10 cellular contexts compared by ENCODE assay signal in genomic region chr12:6604254-6605029, GRCh38. TPM values are rescaled to one million over a fixed set of nuclear protein-coding genes. Genes with fewer than 3 reads are reported as not detected.
DNase-seq lines count a peak whose midpoint lies in the region; ATAC-seq and TF ChIP-seq lines count a peak whose summit lies in the region.
"Had no signal": no experiment of that assay in that cellular context is flagged by ENCODE, and none has a peak within 500 bp of the region (broad histone marks: within the 10 kb centered on the region; RNA-seq: fewer than 3 reads in every experiment).

No MANE protein-coding gene starts in this region.

- no peaks in the 10 kb centered on the region for H3K27me3 ChIP-seq in BJ (ENCODE audit: control insufficient read depth, insufficient read depth, low read length)
- no peaks in the 10 kb centered on the region for H3K27me3 ChIP-seq in KMS-11 (ENCODE audit: insufficient read depth, low read depth)

- H3K9me3 Mint-ChIP-seq in dendritic cell treated with granulocyte-macrophage colony-stimulating factor and Interleukin-4, amounts not matched to agents 40 ng/mL and 50 ng/mL, for 4 days, result no peaks in the 10 kb centered on the region
- no peaks in the 10 kb centered on the region for H3K9me3 Mint-ChIP-seq in nephron progenitor cell

- peaks cover 51% of the 10 kb centered on the region for H3K79me2 ChIP-seq in KMS-11 (ENCODE audit: insufficient read depth, low read depth)

- no peak overlapping the region for H3K27ac Mint-ChIP-seq in dendritic cell treated with granulocyte-macrophage colony-stimulating factor and Interleukin-4, amounts not matched to agents 40 ng/mL and 50 ng/mL, for 4 days
- H3K27ac Mint-ChIP-seq in nephron progenitor cell, result peak overlapping the region; percentile 95

- CTCF ChIA-PET in BJ (lab: Yijun Ruan, JAX), result interaction anchor here (0.6 to 1.8 kb wide), 9 partner anchors 8 to 455 kb away, joined by 3 to 5 read pairs (median 3); no protein-coding TSS in a partner anchor

- peak overlapping the region; percentile 46 for H3K4me3 Mint-ChIP-seq in dendritic cell treated with granulocyte-macrophage colony-stimulating factor and Interleukin-4, amounts not matched to agents 40 ng/mL and 50 ng/mL, for 4 days
- H3K4me3 Mint-ChIP-seq in nephron progenitor cell, result no peak overlapping the region

- no peak overlapping the region for H3K27ac ChIP-seq in KMS-11

- no peak for ATAC-seq in HG03196 (IDR thresholded peaks at IDR 0.05; ENCODE audit: unreplicated experiment)

- H3K9ac ChIP-seq in KMS-11, result no peak overlapping the region

- POLR2A ChIA-PET in BJ (lab: Charles Lee), result no interaction called here

- DNase-seq in BJ (ENCODE audit: low read depth) (no peak), nephron progenitor cell (no peak), posterior vena cava (ENCODE audit: low spot score) (no peak), NCI-H2171 treated with DMSO at 0.1 percent for 48 hours (lab: John Stamatoyannopoulos, UW) (no peak)
- DNase-seq in activated effector memory CD4-positive, alpha-beta T cell treated with Interleukin-2 at 50 U/mL for 16 hours, result no peak
- DNase-seq: dermis blood vessel endothelial cell, NCI-H510A had no signal

- peaks cover 43% of the 10 kb centered on the region for H3K4me1 Mint-ChIP-seq in dendritic cell treated with granulocyte-macrophage colony-stimulating factor and Interleukin-4, amounts not matched to agents 40 ng/mL and 50 ng/mL, for 4 days (ENCODE audit: low read depth)
- H3K4me1 Mint-ChIP-seq in nephron progenitor cell, result peaks cover 40% of the 10 kb centered on the region

- peak overlapping the region; percentile 96 for H3K4me2 ChIP-seq in KMS-11

- no peaks in the 10 kb centered on the region for H3K27me3 Mint-ChIP-seq in dendritic cell treated with granulocyte-macrophage colony-stimulating factor and Interleukin-4, amounts not matched to agents 40 ng/mL and 50 ng/mL, for 4 days
- H3K27me3 Mint-ChIP-seq in nephron progenitor cell (ENCODE audit: low read depth, poor library complexity), result no peaks in the 10 kb centered on the region

- H2AFZ ChIP-seq in KMS-11 (ENCODE audit: low read depth), result no peak overlapping the region

- peaks cover 13% of the 10 kb centered on the region for H4K20me1 ChIP-seq in KMS-11 (ENCODE audit: insufficient read depth)

- TF ChIP-seq CTCF in BJ (IDR thresholded peaks at IDR 0.05; ENCODE audit: insufficient read depth, low read depth, low read length) (no peak), KMS-11 (conservative IDR thresholded peaks at IDR 0.05; ENCODE audit: low read depth, low read length) (no peak), nephron progenitor cell (IDR thresholded peaks at IDR 0.05) (no peak)

- H3K36me3 ChIP-seq in BJ (ENCODE audit: control insufficient read depth, insufficient read depth, low read length) (peaks cover 33% of the 10 kb centered on the region), KMS-11 (ENCODE audit: insufficient read depth) (peaks cover 5% of the 10 kb centered on the region; the same call in 1 of the 2 replicates)

- H3K4me1 ChIP-seq in KMS-11 (ENCODE audit: low read depth, poor library complexity, severe bottlenecking), result peaks cover 38% of the 10 kb centered on the region

- peak overlapping the region; percentile 98 for H3K4me3 ChIP-seq in BJ (ENCODE audit: low read depth, low read length)
- H3K4me3 ChIP-seq in KMS-11 (IDR thresholded peaks at IDR 0.05; ENCODE audit: insufficient read depth, low read depth, low read length), result no peak overlapping the region

- peaks cover 69% of the 10 kb centered on the region for H3K36me3 Mint-ChIP-seq in dendritic cell treated with granulocyte-macrophage colony-stimulating factor and Interleukin-4, amounts not matched to agents 40 ng/mL and 50 ng/mL, for 4 days (ENCODE audit: low read depth)
- H3K36me3 Mint-ChIP-seq in nephron progenitor cell (ENCODE audit: low read depth), result peaks cover 57% of the 10 kb centered on the region

- intact Hi-C loops in dendritic cell treated with granulocyte-macrophage colony-stimulating factor and Interleukin-4, amounts not matched to agents 40 ng/mL and 50 ng/mL, for 4 days (cut with micrococcal nuclease), result loop anchor here (5.0 kb wide), 1 partner anchor 43 kb away; the partner anchor contains the start of gene ACRBP
- intact Hi-C loops in posterior vena cava (cut with DNase I), result no loop called here

RNA-seq across cellular contexts. Expression of gene CHD4, which starts 2.7 kb away (rescaled TPM):
- polyA plus RNA-seq in BJ (2011; rRNA removed), result 69.8 and 87.6 TPM in 2 replicates
- polyA minus RNA-seq in BJ (2011; rRNA and poly(A)+ RNA removed), result 217 and 222 TPM in 2 replicates
- total RNA-seq in posterior vena cava, result 100 to 1,000 TPM; 160 to 169 TPM

RNA-seq across cellular contexts. Expression of gene LPAR5, which starts 31.3 kb away (rescaled TPM):
- 0.05 TPM in 1 of 2 replicates, not detected in the other for polyA plus RNA-seq in BJ (2011; rRNA removed)
- not detected in 2 replicates for polyA minus RNA-seq in BJ (2011; rRNA and poly(A)+ RNA removed)
- 1 to 10 TPM; 2.3 to 3.3 TPM for total RNA-seq in posterior vena cava
- total RNA-seq: dermis blood vessel endothelial cell had no signal

RNA-seq across cellular contexts. Expression of gene NOP2, which starts 36.4 kb away (rescaled TPM):
- polyA plus RNA-seq in BJ (2011; rRNA removed), result 28.4 and 32.6 TPM in 2 replicates
- 18.1 and 37.2 TPM in 2 replicates for polyA minus RNA-seq in BJ (2011; rRNA and poly(A)+ RNA removed)
- 10 to 100 TPM; 18.6 to 27.1 TPM for total RNA-seq in posterior vena cava

RNA-seq across cellular contexts. Expression of gene ACRBP, which starts 42.8 kb away (rescaled TPM):
- polyA plus RNA-seq in BJ (2011; rRNA removed), result 0.17 and 0.40 TPM in 2 replicates
- polyA minus RNA-seq in BJ (2011; rRNA and poly(A)+ RNA removed), result 0.52 TPM in 1 of 2 replicates, not detected in the other
- 1 to 10 TPM; 1.3 to 2.2 TPM for total RNA-seq in posterior vena cava

RNA-seq across cellular contexts. Expression of gene IFFO1, which starts 48.6 kb away (rescaled TPM):
- 19.6 and 31.9 TPM in 2 replicates for polyA plus RNA-seq in BJ (2011; rRNA removed)
- polyA minus RNA-seq in BJ (2011; rRNA and poly(A)+ RNA removed), result 9.4 and 12.9 TPM in 2 replicates
- 10 to 100 TPM; 26.4 to 33.0 TPM for total RNA-seq in posterior vena cava
